8 cellular contexts compared by ENCODE assay signal in the genomic region with DNA sequence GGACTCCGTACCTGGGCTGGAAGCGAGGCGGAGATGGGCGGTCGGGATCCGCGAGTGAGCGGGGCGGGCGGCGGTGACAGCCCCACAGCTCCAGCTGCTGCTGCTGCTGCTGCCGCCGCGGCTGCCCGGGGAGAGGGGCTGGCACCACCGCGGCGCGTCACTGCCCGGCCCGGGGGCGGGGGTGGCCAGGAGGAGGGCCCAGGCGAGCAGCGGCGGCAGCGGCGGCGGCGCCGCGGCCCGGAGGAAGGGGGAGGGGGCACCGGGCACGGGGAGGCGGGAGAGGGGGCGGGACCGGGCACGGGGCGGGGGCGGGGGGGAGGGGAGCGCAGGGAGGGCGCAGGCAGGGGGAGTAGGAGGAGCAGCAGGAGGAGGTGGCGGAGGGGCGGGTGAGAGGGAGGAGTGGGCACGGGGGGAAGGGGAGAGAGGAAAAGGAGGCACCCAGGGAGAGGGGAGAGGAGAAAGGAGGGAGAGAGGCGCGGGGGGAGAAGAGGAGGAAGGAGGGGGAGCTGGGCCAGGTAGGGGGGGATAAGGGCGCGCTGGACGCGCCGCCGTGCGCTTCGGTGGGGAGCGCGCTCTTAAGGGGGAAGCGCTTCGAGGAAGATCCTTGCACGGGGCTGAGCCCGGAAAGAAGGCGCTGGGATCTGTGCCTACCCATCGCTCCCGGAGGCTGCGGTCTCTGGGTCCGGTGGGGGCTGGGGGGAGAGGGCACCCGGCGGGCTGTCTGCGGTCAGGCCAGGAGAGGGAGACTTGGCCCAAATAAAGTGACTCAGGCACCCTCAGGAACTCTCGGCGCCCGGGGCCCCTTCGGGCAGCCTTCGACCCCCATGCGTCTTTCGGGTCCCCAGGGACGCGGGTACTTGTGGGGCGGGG.
A peak's percentile ranks its signal among the peaks of the same experiment; 100 is the strongest.
DNase-seq lines count a peak whose midpoint lies in the region; ATAC-seq and TF ChIP-seq lines count a peak whose summit lies in the region.

No MANE protein-coding gene starts in this region.

- H3K36me3 ChIP-seq in CD8-positive, alpha-beta T cell (ENCODE audit: insufficient read depth, low read length): no peaks in the 10 kb centered on the region
- no peaks in the 10 kb centered on the region; the same call in 1 of the 2 replicates for H3K36me3 ChIP-seq in Panc1 (ENCODE audit: control insufficient read depth, insufficient read depth, low read length)
- H3K36me3 ChIP-seq in stomach: no peaks in the 10 kb centered on the region

- intact Hi-C loops in CD8-positive, alpha-beta T cell (cut with DNase I, micrococcal nuclease): loop anchor here (2.0 to 5.0 kb wide), 7 partner anchors 13 to 206 kb away; a partner anchor contains a TSS
- intact Hi-C loops in Panc1 (cut with micrococcal nuclease; ENCODE audit: unreplicated experiment) (no loop called here), stomach (cut with DNase I; ENCODE audit: low total_unique reads) (loop anchor here (10.0 kb wide), 1 partner anchor 149 kb away; no protein-coding TSS in a partner anchor)

- H3K36me3 Mint-ChIP-seq in CD8-positive, alpha-beta T cell: peaks cover 21% of the 10 kb centered on the region
- H3K36me3 Mint-ChIP-seq in nephron (ENCODE audit: low read depth): peaks cover 6% of the 10 kb centered on the region

- WGBS in stomach, 5 donors: 0 to 3% (median 1%) methylated on average over 25 to 72 of the region's 79 CpGs

- no TSS peak for BruUV-seq in Panc1 (replicated peaks; lab: Mats Ljungman, UMichigan)

- TF ChIP-seq POLR2A in stomach (IDR thresholded peaks at IDR 0.05): no peak

- CTCF ChIA-PET in CD8-positive, alpha-beta T cell (lab: Charles Lee): interaction anchor here (1.0 to 1.1 kb wide), 2 partner anchors 47 to 49 kb away, joined by 3 read pairs; no protein-coding TSS in a partner anchor
- CTCF ChIA-PET in Panc1 (lab: Charles Lee): interaction anchor here (0.6 kb wide), 1 partner anchor 186 kb away, joined by 5 read pairs; no protein-coding TSS in a partner anchor

- H3K4me1 Mint-ChIP-seq in CD8-positive, alpha-beta T cell (ENCODE audit: low read depth): peaks cover 59% of the 10 kb centered on the region
- H3K4me1 Mint-ChIP-seq in nephron: peaks cover 43% of the 10 kb centered on the region

- DNase-seq in CD8-positive, alpha-beta T cell: peak; percentile 34 to 76 (median 67)
- DNase-seq in KG1 (lab: John Stamatoyannopoulos, UW): peak; percentile 79
- no peak for DNase-seq in Panc1 (ENCODE audit: low read depth, low spot score)
- peak; percentile 63 for DNase-seq in activated T-helper 9 cell treated with anti-CD3 and anti-CD28 coated beads, Interleukin-2, amount 50 U/mL, for 16 hours (ENCODE audit: low read depth)
- DNase-seq in fibroblast of peridontal ligament (ENCODE audit: extremely low read depth): peak; percentile 40
- DNase-seq in stomach: peak; percentile 84

- H3K4me3 Mint-ChIP-seq in CD8-positive, alpha-beta T cell: peak overlapping the region; percentile 80
- peak overlapping the region; percentile 87 to 88 (median 88) for H3K4me3 Mint-ChIP-seq in nephron

- no peaks in the 10 kb centered on the region for H3K9me3 ChIP-seq in CD8-positive, alpha-beta T cell (ENCODE audit: low read length)
- no peaks in the 10 kb centered on the region for H3K9me3 ChIP-seq in Panc1 (ENCODE audit: control insufficient read depth, insufficient read depth, low read depth, low read length)
- H3K9me3 ChIP-seq in stomach: no peaks in the 10 kb centered on the region

- TF ChIP-seq CTCF in CD8-positive, alpha-beta T cell (IDR thresholded peaks at IDR 0.05): no peak
- TF ChIP-seq CTCF in Panc1 (IDR thresholded peaks at IDR 0.05) (no peak), nephron (IDR thresholded peaks at IDR 0.05; ENCODE audit: unreplicated experiment in 3 of 3) (no peak), stomach (IDR thresholded peaks at IDR 0.05) (no peak)

- no peaks in the 10 kb centered on the region for H3K27me3 ChIP-seq in CD8-positive, alpha-beta T cell (ENCODE audit: insufficient read depth, low read length)
- no peaks in the 10 kb centered on the region for H3K27me3 ChIP-seq in Panc1 (ENCODE audit: control insufficient read depth, insufficient read depth, low read length)
- no peaks in the 10 kb centered on the region for H3K27me3 ChIP-seq in stomach

- peaks cover 3% of the 10 kb centered on the region for H3K9me3 Mint-ChIP-seq in CD8-positive, alpha-beta T cell
- H3K9me3 Mint-ChIP-seq in nephron: no peaks in the 10 kb centered on the region

- POLR2A ChIA-PET in CD8-positive, alpha-beta T cell (lab: Charles Lee): interaction anchor here (0.7 to 4.2 kb wide), 4 partner anchors 26 to 125 kb away, joined by 3 to 38 read pairs (median 9); a partner anchor contains a TSS
- POLR2A ChIA-PET in Panc1 (lab: Charles Lee): interaction anchor here (0.5 to 0.7 kb wide), 2 partner anchors 641 to 1510 kb away, joined by 3 to 7 read pairs; no protein-coding TSS in a partner anchor

- in situ Hi-C loops in Panc1 (cut with HindIII; ENCODE audit: low pct_unique_long_range_greater_than_20kb, low sequenced_read_pairs): no loop called here

- no peaks in the 10 kb centered on the region for H3K27me3 Mint-ChIP-seq in CD8-positive, alpha-beta T cell (ENCODE audit: low read depth)
- H3K27me3 Mint-ChIP-seq in nephron (ENCODE audit: low read depth): peaks cover 4% of the 10 kb centered on the region

- peaks cover 49% of the 10 kb centered on the region for H3K4me1 ChIP-seq in CD8-positive, alpha-beta T cell (ENCODE audit: insufficient read depth, low read length)
- peaks cover 31% of the 10 kb centered on the region for H3K4me1 ChIP-seq in Panc1 (ENCODE audit: control insufficient read depth, insufficient read depth, low read length)
- H3K4me1 ChIP-seq in stomach: peaks cover 35 to 66% (median 62%) of the 10 kb centered on the region in 4 donors

- peak overlapping the region; percentile 70 for H3K27ac Mint-ChIP-seq in CD8-positive, alpha-beta T cell
- peak overlapping the region; percentile 88 to 97 (median 96) for H3K27ac Mint-ChIP-seq in nephron

- no peak for TF ChIP-seq EP300 in stomach (IDR thresholded peaks at IDR 0.05)

- H3K4me3 ChIP-seq in CD8-positive, alpha-beta T cell (ENCODE audit: low read depth, low read length): peak overlapping the region; percentile 77
- peak overlapping the region; percentile 65 to 66 for H3K4me3 ChIP-seq in Panc1 (ENCODE audit: low read depth in 2 of 2, low read length in 2 of 2)
- peak overlapping the region; percentile 70 to 92 (median 89) for H3K4me3 ChIP-seq in stomach

- H3K27ac ChIP-seq in CD8-positive, alpha-beta T cell (ENCODE audit: low read depth, low read length): no peak overlapping the region
- H3K27ac ChIP-seq in Panc1 (ENCODE audit: low read length) (peak overlapping the region; percentile 76), stomach (peak overlapping the region; percentile 88 to 95 (median 90))

- ATAC-seq in CD8-positive, alpha-beta T cell: peak; percentile 43
- peak; percentile 73 for ATAC-seq in Panc1
- ATAC-seq in GM18498 (IDR thresholded peaks at IDR 0.05; ENCODE audit: unreplicated experiment): no peak
